ENCODE assay signal across 17 cellular contexts in the genomic region with DNA sequence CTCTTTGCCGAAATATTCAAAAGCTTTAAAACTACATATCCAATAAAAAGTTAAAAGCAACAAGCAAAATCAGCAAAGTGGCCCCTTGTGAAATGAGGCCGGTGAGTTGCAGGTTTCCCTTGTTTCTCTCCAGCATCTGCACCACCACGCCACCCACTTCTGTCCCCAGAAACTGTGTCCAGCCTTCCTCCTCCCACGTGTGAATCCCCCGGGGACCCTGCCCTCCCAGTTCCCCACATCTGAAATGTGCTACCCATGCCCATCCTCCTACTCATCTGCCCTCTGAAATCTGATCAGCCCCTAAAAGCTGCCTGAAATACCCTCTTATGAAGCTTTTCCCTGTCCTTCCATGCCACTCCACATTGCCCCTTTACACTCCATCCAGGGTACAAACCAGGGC. TPM values are rescaled to one million over a fixed set of nuclear protein-coding genes. Genes with fewer than 3 reads are reported as not detected.
DNase-seq lines count a peak whose midpoint lies in the region; ATAC-seq, FAIRE-seq and TF ChIP-seq lines count a peak whose summit lies in the region.
"Had no signal": no experiment of that assay in that cellular context is flagged by ENCODE, and none has a peak within 500 bp of the region (broad histone marks: within the 10 kb centered on the region; RNA-seq: fewer than 3 reads in every experiment).

No MANE protein-coding gene starts in this region.

- FAIRE-seq in K562 (lab: Jason Lieb, UNC): no peak

- H3K9me3 ChIP-seq in K562 (replicated peaks; ENCODE audit: control insufficient read depth, insufficient read depth, low read depth, low read length) (no peaks in the 10 kb centered on the region), right atrium auricular region (no peaks in the 10 kb centered on the region)
- H3K9me3 ChIP-seq: SK-N-SH had no signal

- intact Hi-C loops in K562 (cut with micrococcal nuclease): loop anchor here (5.0 to 10.0 kb wide), 2 partner anchors 34 to 123 kb away; no protein-coding TSS in a partner anchor

- H3K27ac ChIP-seq in K562 (ENCODE audit: extremely low read depth, low read depth, low read length): no peak overlapping the region
- H3K27ac ChIP-seq in right atrium auricular region: no peak overlapping the region

- H3K4me1 Mint-ChIP-seq in stimulated activated naive B cell treated with anti-CD40 and anti-IgM and Interleukin-4, amounts not matched to agents 10 μg/mL and 1 μg/mL and 100 μg/mL, for 72 hours: peaks cover 50 to 91% of the 10 kb centered on the region in 2 donors

- TF ChIP-seq RAD21 in K562 (CRISPR knock-in tag; conservative IDR thresholded peaks at IDR 0.05 in 1 of 2, IDR thresholded peaks at IDR 0.05 in 1 of 2): no peak

- H3K4me3 Mint-ChIP-seq in stimulated activated naive B cell treated with anti-CD40 and anti-IgM and Interleukin-4, amounts not matched to agents 10 μg/mL and 1 μg/mL and 100 μg/mL, for 72 hours: peak overlapping the region; percentile 24 to 56

- H3K9me1 ChIP-seq in K562 (ENCODE audit: control insufficient read depth, insufficient read depth, low read length): no peaks in the 10 kb centered on the region

- in situ Hi-C loops in K562 (cut with MboI): no loop called here

- TF ChIP-seq POLR2A in NB4 (IDR thresholded peaks at IDR 0.05; ENCODE audit: extremely low read depth, insufficient read length) (no peak), K562 (conservative IDR thresholded peaks at IDR 0.05) (no peak)

- WGBS in K562 (ENCODE audit: insufficient coverage, low coverage, missing lambda C conversion rate): 44% methylated on average over 5 of the region's 5 CpGs

- H3K9me3 Mint-ChIP-seq in stimulated activated naive B cell treated with anti-CD40 and anti-IgM and Interleukin-4, amounts not matched to agents 10 μg/mL and 1 μg/mL and 100 μg/mL, for 72 hours: no peaks in the 10 kb centered on the region

- CTCF ChIA-PET in K562 (lab: Yijun Ruan, JAX; ENCODE audit: low intra/inter-chr PET ratio): no interaction called here

- POLR2A ChIA-PET in K562 (lab: Yijun Ruan, JAX): interaction anchor here (0.6 to 1.5 kb wide), 4 partner anchors 26 to 128 kb away, joined by 3 read pairs; no protein-coding TSS in a partner anchor

- no TSS peak for BruUV-seq in K562 (replicated peaks; lab: Mats Ljungman, UMichigan)

- H3K79me2 ChIP-seq in K562 (ENCODE audit: control insufficient read depth, insufficient read depth, low read length): no peaks in the 10 kb centered on the region

- H3K36me3 ChIP-seq in K562 (ENCODE audit: control insufficient read depth, insufficient read depth, low read length): no peaks in the 10 kb centered on the region
- no peaks in the 10 kb centered on the region for H3K36me3 ChIP-seq in right atrium auricular region

- H3K4me1 ChIP-seq in K562 (replicated peaks in 1 of 2; ENCODE audit: control insufficient read depth in 2 of 2, insufficient read depth in 2 of 2, low read length in 2 of 2) (peaks cover 32 to 48% of the 10 kb centered on the region in 2 experiments), right atrium auricular region (peaks cover 0 to 20% of the 10 kb centered on the region in 2 donors)

- H3K9ac ChIP-seq in K562 (ENCODE audit: insufficient read depth in 1 of 2, low read depth in 2 of 2, low read length in 2 of 2): no peak overlapping the region; a peak in 1 of 4 replicates
- H3K9ac ChIP-seq: SK-N-SH had no signal

- H3K27me3 ChIP-seq in K562 (ENCODE audit: control insufficient read depth in 2 of 2, insufficient read depth in 2 of 2, low read length in 2 of 2): peaks cover 0 to 25% of the 10 kb centered on the region in 2 experiments; a peak in 3 of 5 replicates
- H3K27me3 ChIP-seq in right atrium auricular region: no peaks in the 10 kb centered on the region

- no peaks in the 10 kb centered on the region for H4K20me1 ChIP-seq in K562 (replicated peaks; ENCODE audit: control insufficient read depth, insufficient read depth, low read length)

- H3K4me3 ChIP-seq in NB4 (ENCODE audit: low read depth, low read length) (no peak overlapping the region), K562 (no peak overlapping the region), right atrium auricular region (no peak overlapping the region)

- DNase-seq in GM10266 (ENCODE audit: extremely low spot score): peak; percentile 6
- peak; percentile 77 for DNase-seq in NB4 (ENCODE audit: low read depth)
- DNase-seq in K562 (ENCODE audit: extremely low read depth in 1 of 4, low spot score in 3 of 4): no peak
- DNase-seq in stimulated activated naive B cell treated with anti-CD40 and anti-IgM and Interleukin-4, amounts not matched to agents 10 μg/mL and 1 μg/mL and 100 μg/mL, for 72 hours: no peak
- DNase-seq in right atrium auricular region (ENCODE audit: low spot score): no peak
- DNase-seq in SHP77 treated with DMSO at 0.1 percent for 48 hours (lab: John Stamatoyannopoulos, UW): no peak
- DNase-seq in cerebellar nuclear complex (lab: John Stamatoyannopoulos, UW): no peak
- DNase-seq in NCI-H1105 (lab: John Stamatoyannopoulos, UW): no peak
- DNase-seq: DMS153, H7, IMR-90, MV-4-11, NCI-H748 treated with DMSO at 0.1 percent for 48 hours, SK-N-SH had no signal

- H3K36me3 Mint-ChIP-seq in stimulated activated naive B cell treated with anti-CD40 and anti-IgM and Interleukin-4, amounts not matched to agents 10 μg/mL and 1 μg/mL and 100 μg/mL, for 72 hours: peaks cover 7 to 24% of the 10 kb centered on the region in 2 donors

- H3K27ac Mint-ChIP-seq in stimulated activated naive B cell treated with anti-CD40 and anti-IgM and Interleukin-4, amounts not matched to agents 10 μg/mL and 1 μg/mL and 100 μg/mL, for 72 hours: peak overlapping the region; percentile 88

- no peak for TF ChIP-seq EP300 in K562 (IDR thresholded peaks at IDR 0.05; ENCODE audit: low read length)

- H2AFZ ChIP-seq in K562 (ENCODE audit: low read depth, low read length): no peak overlapping the region

- no peak overlapping the region for H3K4me2 ChIP-seq in K562 (ENCODE audit: insufficient read depth, low read length)
- H3K4me2 ChIP-seq: SK-N-SH had no signal

- no peak for ATAC-seq in K562
- no peak for ATAC-seq in stimulated activated naive B cell treated with anti-CD40 and anti-IgM and Interleukin-4, amounts not matched to agents 10 μg/mL and 1 μg/mL and 100 μg/mL, for 72 hours (replicated peaks)
- ATAC-seq: Panc1, Right ventricle myocardium inferior had no signal

- H3K27me3 Mint-ChIP-seq in stimulated activated naive B cell treated with anti-CD40 and anti-IgM and Interleukin-4, amounts not matched to agents 10 μg/mL and 1 μg/mL and 100 μg/mL, for 72 hours: no peaks in the 10 kb centered on the region

- TF ChIP-seq CTCF in GM10266 (IDR thresholded peaks at IDR 0.05; ENCODE audit: control insufficient read depth, insufficient read depth, low read depth, missing control alignments): no peak
- TF ChIP-seq CTCF in NB4 (IDR thresholded peaks at IDR 0.05; ENCODE audit: low read depth, low read length): no peak
- TF ChIP-seq CTCF in K562 (IDR thresholded peaks at IDR 0.05 in 2 of 3, conservative IDR thresholded peaks at IDR 0.05 in 1 of 3; ENCODE audit: insufficient read depth in 2 of 3, low read depth in 1 of 3, low read length in 3 of 3): no peak
- no peak for TF ChIP-seq CTCF in right atrium auricular region (IDR thresholded peaks at IDR 0.05)

TF ChIP-seq in K562, 482 proteins besides CTCF, POLR2A, EP300 and RAD21:
- TF ChIP-seq SLC30A9 (CRISPR knock-in tag; IDR thresholded peaks at IDR 0.05): no peak
- TF ChIP-seq ZBED1 (IDR thresholded peaks at IDR 0.05): no peak
- TF ChIP-seq GATAD2B (IDR thresholded peaks at IDR 0.05; ENCODE audit: borderline replicate concordance): no peak
- TF ChIP-seq E2F3 (CRISPR knock-in tag; IDR thresholded peaks at IDR 0.05): 0 out of 2 replicates have a peak, but pooled peaks have one; percentile 18

RNA-seq across cellular contexts. Expression of gene ALOX5, which starts 3.8 kb away (rescaled TPM):
- 3.5 and 4.3 TPM in 2 replicates for total RNA-seq in K562 (2011; cell fraction: chromatin; rRNA removed; ENCODE audit: low replicate concordance)
- total RNA-seq in K562 (2011; cell fraction: nucleolus; rRNA removed): 2.2 and 3.8 TPM in 2 replicates
- 2.5 and 2.6 TPM in 2 replicates for total RNA-seq in K562 (2011; cell fraction: nucleoplasm; rRNA removed)
- total RNA-seq in K562 (2014; rRNA removed): 1.1 and 1.9 TPM in 2 replicates
- 0.51 and 0.73 TPM in 2 replicates for total RNA-seq in K562 (2014; rRNA removed; fragmentation: Illumina TruSeq; extraction: Trizol)
- total RNA-seq in K562 (2015; rRNA removed; fragmentation: Illumina TruSeq; extraction: Trizol): 1.8 and 1.9 TPM in 2 replicates
- total RNA-seq in K562 (2021): 0.92 and 2.0 TPM in 2 replicates
- 0.74 and 6.5 TPM in 2 replicates for polyA plus RNA-seq in K562 (2011; rRNA removed)
- 0.61 and 3.8 TPM in 2 replicates for polyA plus RNA-seq in K562 (2011; cell fraction: cytosol; rRNA removed)
- 10.6 and 47.2 TPM in 2 replicates for polyA plus RNA-seq in K562 (2011; cell fraction: nucleus; rRNA removed)
- polyA plus RNA-seq in K562 (2012): 4.9 and 23.7 TPM in 2 replicates
- 1.4 and 1.5 TPM in 2 replicates for polyA plus RNA-seq in K562 (2014; fragmentation: Illumina TruSeq; extraction: Trizol)
- under 1 TPM; 0.10 to 0.13 TPM for polyA plus RNA-seq in K562 (2014; fragmentation: Nextera tagmentation; extraction: Ambion mirVana)
- polyA plus RNA-seq in K562 (2014; rRNA removed): 1.6 and 2.4 TPM in 2 replicates
- 0.46 and 3.2 TPM in 2 replicates for polyA minus RNA-seq in K562 (2011; rRNA and poly(A)+ RNA removed)
- 2.5 TPM in 1 of 2 replicates, not detected in the other for polyA minus RNA-seq in K562 (2011; cell fraction: cytosol; rRNA and poly(A)+ RNA removed)
- 2.0 and 18.2 TPM in 2 replicates for polyA minus RNA-seq in K562 (2011; cell fraction: nucleus; rRNA and poly(A)+ RNA removed)
- 10 to 100 TPM in 1 of 2 donors, 1 to 10 TPM in 1; 6.3 to 16.0 TPM for total RNA-seq in right atrium auricular region
- total RNA-seq: IMR-90 had no signal
- polyA plus RNA-seq: BJ, IMR-90, SK-N-SH had no signal

Comparison
In these comparisons a context has a peak if more than half of its experiments do, and no peak if none do; other contexts are left out.
1. DNase-seq: peak in GM10266 (single experiment) and NB4 (single experiment); none in K562 (0 of 4), stimulated activated naive B cell treated with anti-CD40 and anti-IgM and Interleukin-4, amounts not matched to agents 10 μg/mL and 1 μg/mL and 100 μg/mL, for 72 hours (single experiment), right atrium auricular region (single experiment), SHP77 treated with DMSO at 0.1 percent for 48 hours (single experiment), cerebellar nuclear complex (0 of 2) and NCI-H1105 (single experiment).